ENCODE assay signal across 29 cellular contexts in genomic region chr5:17260549-17260948, GRCh38. TPM values are rescaled to one million over a fixed set of nuclear protein-coding genes. Genes with fewer than 3 reads are reported as not detected.
DNase-seq lines count a peak whose midpoint lies in the region; ATAC-seq and TF ChIP-seq lines count a peak whose summit lies in the region.
"Had no signal": no experiment of that assay in that cellular context is flagged by ENCODE, and none has a peak within 500 bp of the region (broad histone marks: within the 10 kb centered on the region; RNA-seq: fewer than 3 reads in every experiment).

No MANE protein-coding gene starts in this region.

- TF ChIP-seq CTCF in glutamatergic neuron (IDR thresholded peaks at IDR 0.05; ENCODE audit: partially characterized antibody, unreplicated experiment) = no peak
- no peak for TF ChIP-seq CTCF in CD4-positive, alpha-beta T cell (IDR thresholded peaks at IDR 0.05)

- no peaks in the 10 kb centered on the region for H3K9me3 ChIP-seq in CD4-positive, alpha-beta T cell (ENCODE audit: control insufficient read depth, low read length)
- H3K9me3 ChIP-seq: left ventricle myocardium inferior, pancreas had no signal

- H3K36me3 Mint-ChIP-seq in glutamatergic neuron (ENCODE audit: unreplicated experiment) = peaks cover 12% of the 10 kb centered on the region
- H3K36me3 Mint-ChIP-seq in CD4-positive, alpha-beta T cell (ENCODE audit: low read depth) = no peaks in the 10 kb centered on the region
- no peaks in the 10 kb centered on the region for H3K36me3 Mint-ChIP-seq in activated CD4-positive, alpha-beta memory T cell treated with anti-CD3 and anti-CD28 coated beads, Interleukin-2, amount 10 ng/mL, durations not matched to agents 7 days and 5 days (ENCODE audit: low read depth)
- H3K36me3 Mint-ChIP-seq: CD4-positive, CD25-positive, alpha-beta regulatory T cell had no signal

- no peak for ATAC-seq in CD4-positive, alpha-beta T cell (ENCODE audit: poor library complexity)
- no peak for ATAC-seq in HG03442 (IDR thresholded peaks at IDR 0.05; ENCODE audit: unreplicated experiment)
- ATAC-seq: A549; activated T-cell treated with anti-CD3 and anti-CD28 coated beads, Interleukin-2, amount 50 U/mL, for 72 hours; effector memory CD8-positive, alpha-beta T cell; pancreas had no signal

- no peak overlapping the region for H3K27ac ChIP-seq in CD4-positive, alpha-beta T cell (ENCODE audit: low read depth, low read length)
- H3K27ac ChIP-seq: HL-60, KMS-11, left ventricle myocardium inferior, pancreas had no signal

- peaks cover 22% of the 10 kb centered on the region for H3K9me3 Mint-ChIP-seq in glutamatergic neuron (ENCODE audit: unreplicated experiment)
- H3K9me3 Mint-ChIP-seq in CD4-positive, alpha-beta T cell = peaks cover 2% of the 10 kb centered on the region
- no peaks in the 10 kb centered on the region for H3K9me3 Mint-ChIP-seq in activated CD4-positive, alpha-beta memory T cell treated with anti-CD3 and anti-CD28 coated beads, Interleukin-2, amount 10 ng/mL, durations not matched to agents 7 days and 5 days
- H3K9me3 Mint-ChIP-seq: neural crest cell had no signal

- no peaks in the 10 kb centered on the region for H3K27me3 ChIP-seq in CD4-positive, alpha-beta T cell (ENCODE audit: control insufficient read depth, insufficient read depth, low read length)
- H3K27me3 ChIP-seq: MG63 had no signal

- POLR2A ChIA-PET in CD4-positive, alpha-beta T cell (lab: Charles Lee) = no interaction called here
- POLR2A ChIA-PET in activated CD4-positive, alpha-beta memory T cell treated with anti-CD3 and anti-CD28 coated beads, Interleukin-2, amount 10 ng/mL, durations not matched to agents 7 days and 5 days (lab: Charles Lee) = no interaction called here

- peaks cover 79% of the 10 kb centered on the region for H3K4me1 Mint-ChIP-seq in glutamatergic neuron (ENCODE audit: low read depth, unreplicated experiment)
- H3K4me1 Mint-ChIP-seq in CD4-positive, alpha-beta T cell (ENCODE audit: low read depth) = no peaks in the 10 kb centered on the region
- H3K4me1 Mint-ChIP-seq in activated CD4-positive, alpha-beta memory T cell treated with anti-CD3 and anti-CD28 coated beads, Interleukin-2, amount 10 ng/mL, durations not matched to agents 7 days and 5 days = no peaks in the 10 kb centered on the region
- H3K4me1 Mint-ChIP-seq: CD4-positive, CD25-positive, alpha-beta regulatory T cell had no signal

- peak overlapping the region; percentile 66 for H3K4me3 Mint-ChIP-seq in glutamatergic neuron (ENCODE audit: unreplicated experiment)
- no peak overlapping the region for H3K4me3 Mint-ChIP-seq in CD4-positive, alpha-beta T cell
- no peak overlapping the region for H3K4me3 Mint-ChIP-seq in activated CD4-positive, alpha-beta memory T cell treated with anti-CD3 and anti-CD28 coated beads, Interleukin-2, amount 10 ng/mL, durations not matched to agents 7 days and 5 days
- H3K4me3 Mint-ChIP-seq: activated T-cell treated with anti-CD3 and anti-CD28 coated beads, Interleukin-2, amount 50 U/mL, for 72 hours; CD4-positive, CD25-positive, alpha-beta regulatory T cell; effector memory CD8-positive, alpha-beta T cell; neural crest cell had no signal

- DNase-seq in COR-L47 (lab: John Stamatoyannopoulos, UW) = peak; percentile 81
- DNase-seq in NCI-H1092 treated with DMSO at 0.1 percent for 48 hours (lab: John Stamatoyannopoulos, UW) = peak; percentile 84
- peak; percentile 99 for DNase-seq in NCI-H748 (lab: John Stamatoyannopoulos, UW; ENCODE audit: unreplicated experiment)
- no peak for DNase-seq in glutamatergic neuron
- DNase-seq in CD4-positive, alpha-beta T cell = no peak
- DNase-seq in stimulated activated CD4-positive, alpha-beta T cell treated with anti-CD3 and anti-CD28 coated beads, Interleukin-4, amount 100 ng/mL, for 24 hours = no peak
- no peak for DNase-seq in activated CD4-positive, alpha-beta memory T cell treated with anti-CD3 and anti-CD28 coated beads, Interleukin-2, amount 10 ng/mL, durations not matched to agents 7 days and 5 days
- DNase-seq: activated CD4-positive, alpha-beta T cell treated with anti-CD3 and anti-CD28 coated beads, Interleukin-2, amount 50 U/mL, for 4 hours; activated naive CD4-positive, alpha-beta T cell; activated T-cell treated with anti-CD3 and anti-CD28 coated beads, Interleukin-2, amount 50 U/mL, for 72 hours; CD4-positive, CD25-positive, alpha-beta regulatory T cell; central memory CD4-positive, alpha-beta T cell; cortex of kidney; effector memory CD8-positive, alpha-beta T cell; erythroblast; H7; left ventricle myocardium inferior; mesendoderm; MG63; NCI-H1436; NCI-H2171; NCI-H524; pancreas; stimulated activated naive CD4-positive, alpha-beta T cell treated with Interleukin-2 at 50 U/mL for 16 hours had no signal

- H3K27ac Mint-ChIP-seq in glutamatergic neuron (ENCODE audit: unreplicated experiment) = peak overlapping the region; percentile 60
- H3K27ac Mint-ChIP-seq in CD4-positive, alpha-beta T cell = no peak overlapping the region
- H3K27ac Mint-ChIP-seq in activated CD4-positive, alpha-beta memory T cell treated with anti-CD3 and anti-CD28 coated beads, Interleukin-2, amount 10 ng/mL, durations not matched to agents 7 days and 5 days = no peak overlapping the region
- H3K27ac Mint-ChIP-seq: activated T-cell treated with anti-CD3 and anti-CD28 coated beads, Interleukin-2, amount 50 U/mL, for 72 hours; CD4-positive, CD25-positive, alpha-beta regulatory T cell; effector memory CD8-positive, alpha-beta T cell had no signal

- intact Hi-C loops in CD4-positive, alpha-beta T cell (cut with DNase I, micrococcal nuclease) = no loop called here

- peaks cover 24% of the 10 kb centered on the region for H3K27me3 Mint-ChIP-seq in glutamatergic neuron (ENCODE audit: unreplicated experiment)
- no peaks in the 10 kb centered on the region for H3K27me3 Mint-ChIP-seq in CD4-positive, alpha-beta T cell
- no peaks in the 10 kb centered on the region for H3K27me3 Mint-ChIP-seq in activated CD4-positive, alpha-beta memory T cell treated with anti-CD3 and anti-CD28 coated beads, Interleukin-2, amount 10 ng/mL, durations not matched to agents 7 days and 5 days
- H3K27me3 Mint-ChIP-seq: CD4-positive, CD25-positive, alpha-beta regulatory T cell; effector memory CD8-positive, alpha-beta T cell had no signal

- CTCF ChIA-PET in CD4-positive, alpha-beta T cell (lab: Charles Lee) = no interaction called here
- CTCF ChIA-PET in activated CD4-positive, alpha-beta memory T cell treated with anti-CD3 and anti-CD28 coated beads, Interleukin-2, amount 10 ng/mL, durations not matched to agents 7 days and 5 days (lab: Charles Lee) = no interaction called here

RNA-seq across cellular contexts. Expression of gene BASP1, which starts 43.1 kb away (rescaled TPM):
- 832 TPM for total RNA-seq in glutamatergic neuron (ENCODE audit: unreplicated experiment)
- under 1 TPM; 0.70 to 0.93 TPM for total RNA-seq in CD4-positive, alpha-beta T cell
- total RNA-seq in activated CD4-positive, alpha-beta memory T cell treated with anti-CD3 and anti-CD28 coated beads, Interleukin-2, amount 10 ng/mL, durations not matched to agents 7 days and 5 days = not detected

Comparison
In these comparisons a context has a peak if more than half of its experiments do, and no peak if none do; other contexts are left out.
1. DNase-seq: peak in COR-L47 (single experiment), NCI-H1092 treated with DMSO at 0.1 percent for 48 hours (single experiment) and NCI-H748 (single experiment); none in glutamatergic neuron (single experiment), CD4-positive, alpha-beta T cell (0 of 10), stimulated activated CD4-positive, alpha-beta T cell treated with anti-CD3 and anti-CD28 coated beads, Interleukin-4, amount 100 ng/mL, for 24 hours (single experiment) and activated CD4-positive, alpha-beta memory T cell treated with anti-CD3 and anti-CD28 coated beads, Interleukin-2, amount 10 ng/mL, durations not matched to agents 7 days and 5 days (single experiment).
2. RNA of gene BASP1, which starts 43.1 kb away (total RNA-seq): 832 TPM in glutamatergic neuron (single experiment); 0.70 to 0.93 TPM in CD4-positive, alpha-beta T cell and not detected in activated CD4-positive, alpha-beta memory T cell treated with anti-CD3 and anti-CD28 coated beads, Interleukin-2, amount 10 ng/mL, durations not matched to agents 7 days and 5 days; every median in the first group is over 100 times any median in the second.